ENCODE assay signal across 24 cellular contexts in the genomic region with DNA sequence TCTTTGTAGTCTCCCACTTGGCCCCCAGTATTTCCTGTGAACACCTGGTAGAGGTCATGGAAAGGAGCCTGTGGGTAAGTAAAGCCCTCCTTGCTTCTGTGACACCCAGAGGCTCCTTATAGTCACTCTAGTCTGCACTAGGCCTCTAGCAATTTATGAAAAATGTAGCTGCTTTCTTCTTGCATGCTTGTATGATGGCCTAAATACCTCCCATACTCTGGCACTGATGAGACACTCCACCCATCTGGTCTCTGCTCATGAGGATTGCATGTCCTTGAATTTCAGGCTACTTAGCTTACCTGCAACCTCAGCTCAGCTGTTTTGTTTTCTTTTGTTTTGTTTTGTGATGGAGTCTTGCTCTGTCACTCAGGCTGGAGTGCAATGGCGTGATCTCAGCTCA. TPM values are rescaled to one million over a fixed set of nuclear protein-coding genes. Genes with fewer than 3 reads are reported as not detected.
"Had no signal": no experiment of that assay in that cellular context is flagged by ENCODE, and none has a peak within 500 bp of the region (broad histone marks: within the 10 kb centered on the region; RNA-seq: fewer than 3 reads in every experiment).

No MANE protein-coding gene starts in this region.

- ATAC-seq: activated T-cell treated with anti-CD3 and anti-CD28 coated beads, Interleukin-2, amount 50 U/mL, for 72 hours; heart left ventricle; left lung; right lobe of liver; stimulated activated naive B cell treated with anti-CD40 and anti-IgM and Interleukin-4, amounts not matched to agents 10 μg/mL and 1 μg/mL and 100 μg/mL, for 72 hours had no signal

- H3K4me1 Mint-ChIP-seq: activated naive CD8-positive, alpha-beta T cell treated with anti-CD3 and anti-CD28 coated beads, Interleukin-2, amount 10 ng/mL, durations not matched to agents 7 days and 5 days; memory B cell; nephron had no signal

- H3K9me3 ChIP-seq: heart left ventricle, left lung, prostate gland, right lobe of liver, spleen, upper lobe of left lung had no signal

- FAIRE-seq: bronchial epithelial cell, islet of Langerhans had no signal

- H3K27me3 Mint-ChIP-seq: activated CD4-positive, alpha-beta memory T cell treated with anti-CD3 and anti-CD28 coated beads for 36 hours; stimulated activated naive B cell treated with anti-CD40 and anti-IgM and Interleukin-4, amounts not matched to agents 10 μg/mL and 1 μg/mL and 100 μg/mL, for 72 hours had no signal

- H3K36me3 Mint-ChIP-seq: activated CD4-positive, alpha-beta memory T cell treated with anti-CD3 and anti-CD28 coated beads for 36 hours; activated naive CD8-positive, alpha-beta T cell treated with anti-CD3 and anti-CD28 coated beads, Interleukin-2, amount 10 ng/mL, durations not matched to agents 7 days and 5 days; memory B cell; stimulated activated naive B cell treated with anti-CD40 and anti-IgM and Interleukin-4, amounts not matched to agents 10 μg/mL and 1 μg/mL and 100 μg/mL, for 72 hours had no signal

- H3K27me3 ChIP-seq: heart left ventricle, left lung, right lobe of liver, spleen, upper lobe of left lung had no signal

- H3K27ac ChIP-seq: heart left ventricle, left lung, prostate gland, right lobe of liver, spleen, upper lobe of left lung had no signal

- H3K9me3 Mint-ChIP-seq: activated CD4-positive, alpha-beta memory T cell treated with anti-CD3 and anti-CD28 coated beads for 36 hours; activated naive CD8-positive, alpha-beta T cell treated with anti-CD3 and anti-CD28 coated beads, Interleukin-2, amount 10 ng/mL, durations not matched to agents 7 days and 5 days; activated T-cell treated with anti-CD3 and anti-CD28 coated beads, Interleukin-2, amount 50 U/mL, for 72 hours; memory B cell; nephron; stimulated activated naive B cell treated with anti-CD40 and anti-IgM and Interleukin-4, amounts not matched to agents 10 μg/mL and 1 μg/mL and 100 μg/mL, for 72 hours had no signal

- H3K27ac Mint-ChIP-seq: activated CD4-positive, alpha-beta memory T cell treated with anti-CD3 and anti-CD28 coated beads for 36 hours; activated naive CD8-positive, alpha-beta T cell treated with anti-CD3 and anti-CD28 coated beads, Interleukin-2, amount 10 ng/mL, durations not matched to agents 7 days and 5 days; activated T-cell treated with anti-CD3 and anti-CD28 coated beads, Interleukin-2, amount 50 U/mL, for 72 hours; memory B cell; nephron; stimulated activated naive B cell treated with anti-CD40 and anti-IgM and Interleukin-4, amounts not matched to agents 10 μg/mL and 1 μg/mL and 100 μg/mL, for 72 hours had no signal

- H3K4me1 ChIP-seq: heart left ventricle, left lung, prostate gland, right lobe of liver, spleen, upper lobe of left lung had no signal

- H3K4me3 ChIP-seq: heart left ventricle, left lung, prostate gland, right lobe of liver, spleen, upper lobe of left lung had no signal

- H3K4me3 Mint-ChIP-seq: activated CD4-positive, alpha-beta memory T cell treated with anti-CD3 and anti-CD28 coated beads for 36 hours; activated naive CD8-positive, alpha-beta T cell treated with anti-CD3 and anti-CD28 coated beads, Interleukin-2, amount 10 ng/mL, durations not matched to agents 7 days and 5 days; activated T-cell treated with anti-CD3 and anti-CD28 coated beads, Interleukin-2, amount 50 U/mL, for 72 hours; memory B cell; nephron; stimulated activated naive B cell treated with anti-CD40 and anti-IgM and Interleukin-4, amounts not matched to agents 10 μg/mL and 1 μg/mL and 100 μg/mL, for 72 hours had no signal

- H3K36me3 ChIP-seq: heart left ventricle, left lung, prostate gland, right lobe of liver, spleen, upper lobe of left lung had no signal

- DNase-seq: activated CD4-positive, alpha-beta memory T cell treated with anti-CD3 and anti-CD28 coated beads for 36 hours; activated CD4-positive, alpha-beta T cell treated with anti-CD3 and anti-CD28 coated beads for 1 hour; activated gamma-delta T cell treated with Interleukin-2 at 50 U/mL for 16 hours; activated naive CD8-positive, alpha-beta T cell treated with anti-CD3 and anti-CD28 coated beads, Interleukin-2, amount 10 ng/mL, durations not matched to agents 7 days and 5 days; activated T-cell treated with anti-CD3 and anti-CD28 coated beads, Interleukin-2, amount 50 U/mL, for 72 hours; aorta; effector CD4-positive, alpha-beta T cell; foreskin melanocyte; heart left ventricle; left lung; occipital lobe; right lobe of liver; spleen; stimulated activated CD4-positive, alpha-beta T cell treated with anti-CD3 and anti-CD28 coated beads, Interleukin-1b, Interleukin-23, amount 100 ng/mL, for 48 hours; stimulated activated naive B cell treated with anti-CD40 and anti-IgM and Interleukin-4, amounts not matched to agents 10 μg/mL and 1 μg/mL and 100 μg/mL, for 72 hours; SW 1271; upper lobe of left lung had no signal

RNA-seq across cellular contexts. Expression of a gene that starts 4.6 kb away (rescaled TPM):
- total RNA-seq: activated CD4-positive, alpha-beta memory T cell treated with anti-CD3 and anti-CD28 coated beads for 36 hours; activated naive CD8-positive, alpha-beta T cell treated with anti-CD3 and anti-CD28 coated beads, Interleukin-2, amount 10 ng/mL, durations not matched to agents 7 days and 5 days; activated T-cell treated with anti-CD3 and anti-CD28 coated beads, Interleukin-2, amount 50 U/mL, for 72 hours; epithelial cell of proximal tubule; left lung; spleen; subcutaneous adipose tissue had no signal
